ENCODE assay signal across 18 cellular contexts in genomic region chr1:11594222-11594621, GRCh38.
DNase-seq lines count a peak whose midpoint lies in the region; ATAC-seq, FAIRE-seq and TF ChIP-seq lines count a peak whose summit lies in the region.
"Had no signal": no experiment of that assay in that cellular context is flagged by ENCODE, and none has a peak within 500 bp of the region (broad histone marks: within the 10 kb centered on the region; RNA-seq: fewer than 3 reads in every experiment).

No MANE protein-coding gene starts in this region.

- intact Hi-C loops in CD4-positive, alpha-beta T cell (cut with DNase I, micrococcal nuclease), result no loop called here
- intact Hi-C loops in sigmoid colon (cut with DNase I), result no loop called here

- peak; percentile 13 for DNase-seq in stimulated activated CD4-positive, alpha-beta T cell treated with anti-CD3 and anti-CD28 coated beads, Interleukin-15, amount 100 ng/mL, for 24 hours
- DNase-seq in stimulated activated CD4-positive, alpha-beta T cell treated with anti-CD3 and anti-CD28 coated beads, Interleukin-1b, Interleukin-23, amount 100 ng/mL, for 48 hours, result no peak
- DNase-seq in astrocyte (ENCODE audit: low read depth), result peak; percentile 2
- peak; percentile 44 for DNase-seq in hepatocyte (ENCODE audit: low spot score)
- no peak for DNase-seq in type B pancreatic cell (ENCODE audit: extremely low spot score, unreplicated experiment)
- no peak for DNase-seq in activated gamma-delta T cell (lab: John Stamatoyannopoulos, UW)
- DNase-seq in CD4-positive, alpha-beta T cell, result no peak
- DNase-seq in sigmoid colon, result no peak
- DNase-seq: activated CD4-positive, alpha-beta T cell treated with anti-CD3 and anti-CD28 coated beads, Interleukin-2, amount 10 ng/mL, durations not matched to agents 7 days and 5 days; CD4-positive, CD25-positive, alpha-beta regulatory T cell; effector memory CD8-positive, alpha-beta T cell; kidney; NCI-H446 treated with DMSO at 0.1 percent for 48 hours; psoas muscle had no signal

- H3K9me3 Mint-ChIP-seq in astrocyte (ENCODE audit: unreplicated experiment), result peaks cover 11% of the 10 kb centered on the region
- peaks cover 4% of the 10 kb centered on the region for H3K9me3 Mint-ChIP-seq in type B pancreatic cell
- no peaks in the 10 kb centered on the region for H3K9me3 Mint-ChIP-seq in CD4-positive, alpha-beta T cell
- H3K9me3 Mint-ChIP-seq: activated CD4-positive, alpha-beta T cell treated with anti-CD3 and anti-CD28 coated beads, Interleukin-2, amount 10 ng/mL, durations not matched to agents 7 days and 5 days; activated naive CD4-positive, alpha-beta T cell treated with anti-CD3 and anti-CD28 coated beads, Interleukin-2, amount 50 U/mL, for 72 hours; effector memory CD8-positive, alpha-beta T cell had no signal

- H3K4me1 ChIP-seq in astrocyte (ENCODE audit: insufficient read depth, low read length) (no peaks in the 10 kb centered on the region), hepatocyte (ENCODE audit: insufficient read depth) (no peaks in the 10 kb centered on the region), sigmoid colon (no peaks in the 10 kb centered on the region)
- H3K4me1 ChIP-seq: psoas muscle had no signal

- H3K9ac ChIP-seq in astrocyte (ENCODE audit: low read length), result no peak overlapping the region
- H3K9ac ChIP-seq: KMS-11 had no signal

- FAIRE-seq in astrocyte (lab: Jason Lieb, UNC), result no peak
- FAIRE-seq: GM12878, kidney had no signal

- H3K4me2 ChIP-seq in astrocyte (ENCODE audit: low read length) (no peak overlapping the region), hepatocyte (no peak overlapping the region)
- H3K4me2 ChIP-seq: KMS-11 had no signal

- no peak overlapping the region for H3K4me3 ChIP-seq in astrocyte (ENCODE audit: insufficient read depth, low read depth, low read length)
- H3K4me3 ChIP-seq in hepatocyte, result no peak overlapping the region
- H3K4me3 ChIP-seq in sigmoid colon, result no peak overlapping the region
- H3K4me3 ChIP-seq: GM12878, psoas muscle, SK-N-MC had no signal

- H3K36me3 Mint-ChIP-seq in astrocyte (ENCODE audit: low read depth, unreplicated experiment) (no peaks in the 10 kb centered on the region), type B pancreatic cell (no peaks in the 10 kb centered on the region)
- no peaks in the 10 kb centered on the region for H3K36me3 Mint-ChIP-seq in CD4-positive, alpha-beta T cell (ENCODE audit: low read depth)
- H3K36me3 Mint-ChIP-seq: activated naive CD4-positive, alpha-beta T cell treated with anti-CD3 and anti-CD28 coated beads, Interleukin-2, amount 50 U/mL, for 72 hours; CD4-positive, CD25-positive, alpha-beta regulatory T cell had no signal

- H3K9me3 ChIP-seq in astrocyte (ENCODE audit: insufficient read depth, low read depth, low read length) (no peaks in the 10 kb centered on the region), hepatocyte (ENCODE audit: low read depth) (no peaks in the 10 kb centered on the region), sigmoid colon (peaks cover 0 to 4% (median 0%) of the 10 kb centered on the region in 4 donors)
- no peaks in the 10 kb centered on the region for H3K9me3 ChIP-seq in CD4-positive, alpha-beta T cell (ENCODE audit: control insufficient read depth, low read length)
- H3K9me3 ChIP-seq: psoas muscle had no signal

- TF ChIP-seq CTCF in astrocyte (IDR thresholded peaks at IDR 0.05; ENCODE audit: insufficient read depth, low read depth, low read length) (peak; percentile 12), hepatocyte (IDR thresholded peaks at IDR 0.05; ENCODE audit: poor library complexity) (peak; percentile 45), type B pancreatic cell (conservative IDR thresholded peaks at IDR 0.05) (peak; percentile 63), sigmoid colon (IDR thresholded peaks at IDR 0.05) (no peak)
- TF ChIP-seq CTCF in CD4-positive, alpha-beta T cell (IDR thresholded peaks at IDR 0.05), result no peak

- no peak for TF ChIP-seq EP300 in sigmoid colon (IDR thresholded peaks at IDR 0.05)

- no peak for TF ChIP-seq POLR2A in sigmoid colon (IDR thresholded peaks at IDR 0.05)

- H3K27ac ChIP-seq in astrocyte (ENCODE audit: low read depth, low read length) (no peak overlapping the region), hepatocyte (no peak overlapping the region), sigmoid colon (no peak overlapping the region)
- no peak overlapping the region for H3K27ac ChIP-seq in CD4-positive, alpha-beta T cell (ENCODE audit: low read depth, low read length)
- H3K27ac ChIP-seq: KMS-11, psoas muscle, SK-N-MC had no signal

- H3K4me1 Mint-ChIP-seq in astrocyte (ENCODE audit: low read depth, unreplicated experiment), result no peaks in the 10 kb centered on the region
- H3K4me1 Mint-ChIP-seq in type B pancreatic cell (ENCODE audit: unreplicated experiment), result no peaks in the 10 kb centered on the region
- H3K4me1 Mint-ChIP-seq in CD4-positive, alpha-beta T cell (ENCODE audit: low read depth), result no peaks in the 10 kb centered on the region
- H3K4me1 Mint-ChIP-seq: activated CD4-positive, alpha-beta T cell treated with anti-CD3 and anti-CD28 coated beads, Interleukin-2, amount 10 ng/mL, durations not matched to agents 7 days and 5 days had no signal

- H4K20me1 ChIP-seq in astrocyte (ENCODE audit: insufficient read depth, low read length) (no peaks in the 10 kb centered on the region), hepatocyte (ENCODE audit: insufficient read depth, poor library complexity, severe bottlenecking) (no peaks in the 10 kb centered on the region)

- H3K79me2 ChIP-seq in astrocyte (ENCODE audit: insufficient read depth, low read length), result no peaks in the 10 kb centered on the region
- H3K79me2 ChIP-seq in hepatocyte, result no peaks in the 10 kb centered on the region

- H2AFZ ChIP-seq in astrocyte (ENCODE audit: low read depth, low read length), result no peak overlapping the region
- H2AFZ ChIP-seq in hepatocyte, result no peak overlapping the region

- WGBS in hepatocyte (ENCODE audit: low lambda C conversion rate, missing lambda C conversion rate), result 13% methylated on average over 12 of the region's 12 CpGs
- 13 to 19% methylated on average over 12 of the region's 12 CpGs for WGBS in sigmoid colon, 2 donors

- H3K9me2 ChIP-seq in hepatocyte (replicated peaks; ENCODE audit: insufficient read depth), result no peaks in the 10 kb centered on the region

- H3K27ac Mint-ChIP-seq in astrocyte (ENCODE audit: unreplicated experiment) (no peak overlapping the region), type B pancreatic cell (no peak overlapping the region)
- no peak overlapping the region for H3K27ac Mint-ChIP-seq in CD4-positive, alpha-beta T cell
- H3K27ac Mint-ChIP-seq: activated CD4-positive, alpha-beta T cell treated with anti-CD3 and anti-CD28 coated beads, Interleukin-2, amount 10 ng/mL, durations not matched to agents 7 days and 5 days; activated naive CD4-positive, alpha-beta T cell treated with anti-CD3 and anti-CD28 coated beads, Interleukin-2, amount 50 U/mL, for 72 hours; CD4-positive, CD25-positive, alpha-beta regulatory T cell; effector memory CD8-positive, alpha-beta T cell had no signal

- CTCF ChIA-PET in CD4-positive, alpha-beta T cell (lab: Charles Lee), result no interaction called here

- peaks cover 2% of the 10 kb centered on the region for H3K27me3 ChIP-seq in astrocyte (ENCODE audit: insufficient read depth, low read length)
- no peaks in the 10 kb centered on the region for H3K27me3 ChIP-seq in hepatocyte
- H3K27me3 ChIP-seq in CD4-positive, alpha-beta T cell (ENCODE audit: control insufficient read depth, insufficient read depth, low read length), result no peaks in the 10 kb centered on the region
- peaks cover 0 to 41% (median 0%) of the 10 kb centered on the region in 3 donors for H3K27me3 ChIP-seq in sigmoid colon

- H3K27me3 Mint-ChIP-seq in astrocyte (ENCODE audit: low read depth, unreplicated experiment), result peaks cover 26% of the 10 kb centered on the region
- H3K27me3 Mint-ChIP-seq in type B pancreatic cell, result peaks cover 23% of the 10 kb centered on the region
- peaks cover 29% of the 10 kb centered on the region for H3K27me3 Mint-ChIP-seq in CD4-positive, alpha-beta T cell

- no peak for ATAC-seq in CD4-positive, alpha-beta T cell (ENCODE audit: poor library complexity)
- ATAC-seq: activated naive CD4-positive, alpha-beta T cell treated with anti-CD3 and anti-CD28 coated beads, Interleukin-2, amount 50 U/mL, for 72 hours; effector memory CD8-positive, alpha-beta T cell; GM12878; psoas muscle had no signal

- H3K4me3 Mint-ChIP-seq in astrocyte (ENCODE audit: unreplicated experiment), result no peak overlapping the region
- H3K4me3 Mint-ChIP-seq in type B pancreatic cell, result no peak overlapping the region
- H3K4me3 Mint-ChIP-seq in CD4-positive, alpha-beta T cell, result no peak overlapping the region
- H3K4me3 Mint-ChIP-seq: activated CD4-positive, alpha-beta T cell treated with anti-CD3 and anti-CD28 coated beads, Interleukin-2, amount 10 ng/mL, durations not matched to agents 7 days and 5 days; CD4-positive, CD25-positive, alpha-beta regulatory T cell; effector memory CD8-positive, alpha-beta T cell had no signal

- POLR2A ChIA-PET in CD4-positive, alpha-beta T cell (lab: Charles Lee), result no interaction called here

- H3K36me3 ChIP-seq in astrocyte (ENCODE audit: insufficient read depth, low read length) (no peaks in the 10 kb centered on the region), hepatocyte (replicated peaks; ENCODE audit: insufficient read depth, low read depth) (no peaks in the 10 kb centered on the region), sigmoid colon (no peaks in the 10 kb centered on the region)

Comparison
In these comparisons a context has a peak if more than half of its experiments do, and no peak if none do; other contexts are left out.
1. DNase-seq: peak in stimulated activated CD4-positive, alpha-beta T cell treated with anti-CD3 and anti-CD28 coated beads, Interleukin-15, amount 100 ng/mL, for 24 hours (single experiment), astrocyte (single experiment) and hepatocyte (single experiment); none in stimulated activated CD4-positive, alpha-beta T cell treated with anti-CD3 and anti-CD28 coated beads, Interleukin-1b, Interleukin-23, amount 100 ng/mL, for 48 hours (single experiment), type B pancreatic cell (single experiment), activated gamma-delta T cell (single experiment), CD4-positive, alpha-beta T cell (0 of 10) and sigmoid colon (single experiment).
2. CTCF ChIP-seq: peak in astrocyte (single experiment), hepatocyte (single experiment) and type B pancreatic cell (single experiment); none in CD4-positive, alpha-beta T cell (single experiment) and sigmoid colon (0 of 4).